Comparison of ENCODE assay signal across 8 cellular contexts in the genomic region with DNA sequence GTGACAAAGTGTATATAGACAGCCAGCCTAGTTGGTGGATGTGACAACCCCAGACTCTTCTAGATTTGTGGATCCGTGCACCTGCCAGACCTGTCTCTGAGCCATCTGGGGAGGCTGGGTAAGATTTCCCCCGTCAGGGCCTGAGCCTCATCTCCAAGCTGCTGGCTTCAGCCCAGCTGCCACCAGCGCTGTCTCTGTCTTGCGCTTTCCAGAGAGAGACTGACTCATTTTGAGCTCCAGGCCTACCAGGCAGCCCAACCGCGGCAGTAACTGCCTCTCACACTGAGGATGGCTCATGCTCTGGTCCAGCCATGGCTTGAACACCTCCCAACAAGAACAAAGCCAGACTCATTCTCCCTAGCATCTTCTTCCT. TPM values are rescaled to one million over a fixed set of nuclear protein-coding genes. Genes with fewer than 3 reads are reported as not detected.
DNase-seq lines count a peak whose midpoint lies in the region; ATAC-seq and TF ChIP-seq lines count a peak whose summit lies in the region.

No MANE protein-coding gene starts in this region.

- peak overlapping the region; percentile 93 for H3K27ac Mint-ChIP-seq in type B pancreatic cell

- no peak for DNase-seq in activated CD4-positive, CD25-positive, alpha-beta regulatory T cell (lab: John Stamatoyannopoulos, UW)
- DNase-seq in HPDE6-E6E7 (ENCODE audit: extremely low spot score) (peak; percentile 72), left lobe of liver (ENCODE audit: low spot score) (peak; percentile 47), type B pancreatic cell (ENCODE audit: extremely low spot score, unreplicated experiment) (no peak), HT-29 (ENCODE audit: low spot score) (no peak)
- DNase-seq in activated T-cell treated with anti-CD3 and anti-CD28 coated beads, Interleukin-2, amount 50 U/mL, for 4 hours, result peak; percentile 27

- peaks cover 41% of the 10 kb centered on the region for H3K36me3 Mint-ChIP-seq in activated T-cell treated with anti-CD3 and anti-CD28 coated beads, Interleukin-2, amount 50 U/mL, for 4 hours (ENCODE audit: insufficient read depth)
- H3K36me3 Mint-ChIP-seq in type B pancreatic cell, result peaks cover 3% of the 10 kb centered on the region

- H3K4me3 Mint-ChIP-seq in activated T-cell treated with anti-CD3 and anti-CD28 coated beads, Interleukin-2, amount 50 U/mL, for 4 hours, result peak overlapping the region; percentile 90
- peak overlapping the region; percentile 90 for H3K4me3 Mint-ChIP-seq in type B pancreatic cell

- peak; percentile 39 to 44 for ATAC-seq in activated CD4-positive, CD25-positive, alpha-beta regulatory T cell treated with anti-CD3 and anti-CD28 coated beads, Interleukin-2, amount 50 U/mL, for 24 hours
- peak; percentile 28 to 37 for ATAC-seq in activated T-cell treated with anti-CD3 and anti-CD28 coated beads, Interleukin-2, amount 50 U/mL, for 4 hours
- no peak for ATAC-seq in left lobe of liver
- ATAC-seq in GM21825 (IDR thresholded peaks at IDR 0.05; ENCODE audit: unreplicated experiment), result no peak

- peaks cover 49% of the 10 kb centered on the region for H3K4me1 Mint-ChIP-seq in activated T-cell treated with anti-CD3 and anti-CD28 coated beads, Interleukin-2, amount 50 U/mL, for 4 hours (ENCODE audit: low read depth)
- H3K4me1 Mint-ChIP-seq in type B pancreatic cell (ENCODE audit: unreplicated experiment), result peaks cover 22% of the 10 kb centered on the region

- H3K9me3 Mint-ChIP-seq in activated T-cell treated with anti-CD3 and anti-CD28 coated beads, Interleukin-2, amount 50 U/mL, for 4 hours, result no peaks in the 10 kb centered on the region
- no peaks in the 10 kb centered on the region for H3K9me3 Mint-ChIP-seq in type B pancreatic cell

- no peak for TF ChIP-seq CTCF in type B pancreatic cell (conservative IDR thresholded peaks at IDR 0.05)

- no peaks in the 10 kb centered on the region for H3K27me3 Mint-ChIP-seq in activated T-cell treated with anti-CD3 and anti-CD28 coated beads, Interleukin-2, amount 50 U/mL, for 4 hours (ENCODE audit: low read depth)
- H3K27me3 Mint-ChIP-seq in type B pancreatic cell, result no peaks in the 10 kb centered on the region

RNA-seq across cellular contexts. Expression of a gene that starts 26.4 kb away (rescaled TPM):
- 100 to 1,000 TPM; 165 to 187 (median 179) TPM for total RNA-seq in activated T-cell treated with anti-CD3 and anti-CD28 coated beads, Interleukin-2, amount 50 U/mL, for 4 hours
- total RNA-seq in left lobe of liver, result 18.7 TPM
- total RNA-seq in type B pancreatic cell (ENCODE audit: low replicate concordance), result 32.4 and 33.8 TPM in 2 replicates
- 26.2 and 29.2 TPM in 2 replicates for total RNA-seq in HT-29 (2014; rRNA removed; shearing (Covaris generic))

RNA-seq across cellular contexts. Expression of a gene that starts 26.6 kb away (rescaled TPM):
- total RNA-seq in activated T-cell treated with anti-CD3 and anti-CD28 coated beads, Interleukin-2, amount 50 U/mL, for 4 hours, result 1 to 10 TPM; 2.7 to 3.0 (median 2.9) TPM
- total RNA-seq in left lobe of liver (3.2 TPM), type B pancreatic cell (ENCODE audit: low replicate concordance) (8.9 and 9.3 TPM in 2 replicates)
- total RNA-seq in HT-29 (2014; rRNA removed; shearing (Covaris generic)), result 2.3 and 3.7 TPM in 2 replicates

Comparison
In these comparisons a context has a peak if more than half of its experiments do, and no peak if none do; other contexts are left out.
1. ATAC-seq: peak in activated CD4-positive, CD25-positive, alpha-beta regulatory T cell treated with anti-CD3 and anti-CD28 coated beads, Interleukin-2, amount 50 U/mL, for 24 hours (2 of 2) and activated T-cell treated with anti-CD3 and anti-CD28 coated beads, Interleukin-2, amount 50 U/mL, for 4 hours (2 of 2); none in left lobe of liver (single experiment) and GM21825 (single experiment).
2. DNase-seq: peak in HPDE6-E6E7 (single experiment), activated T-cell treated with anti-CD3 and anti-CD28 coated beads, Interleukin-2, amount 50 U/mL, for 4 hours (single experiment) and left lobe of liver (single experiment); none in activated CD4-positive, CD25-positive, alpha-beta regulatory T cell (0 of 4), type B pancreatic cell (single experiment) and HT-29 (single experiment).